10 cellular contexts compared by ENCODE assay signal in genomic region chr12:103268831-103269514, GRCh38.
A peak's percentile ranks its signal among the peaks of the same experiment; 100 is the strongest.
DNase-seq lines count a peak whose midpoint lies in the region; ATAC-seq and TF ChIP-seq lines count a peak whose summit lies in the region.
"Had no signal": no experiment of that assay in that cellular context is flagged by ENCODE, and none has a peak within 500 bp of the region (broad histone marks: within the 10 kb centered on the region; RNA-seq: fewer than 3 reads in every experiment).

No MANE protein-coding gene starts in this region.

- no peaks in the 10 kb centered on the region for H3K36me3 Mint-ChIP-seq in natural killer cell treated with Interleukin-12 subunit alpha and Interleukin-12 subunit beta and Interleukin-15 and Interleukin-18, amount 100 ng/mL, for 72 hours
- no peaks in the 10 kb centered on the region for H3K36me3 Mint-ChIP-seq in natural killer cell
- H3K36me3 Mint-ChIP-seq in type B pancreatic cell: no peaks in the 10 kb centered on the region

- no peaks in the 10 kb centered on the region for H3K27me3 Mint-ChIP-seq in natural killer cell treated with Interleukin-12 subunit alpha and Interleukin-12 subunit beta and Interleukin-15 and Interleukin-18, amount 100 ng/mL, for 72 hours
- H3K27me3 Mint-ChIP-seq in natural killer cell (ENCODE audit: low read depth in 2 of 2) (no peaks in the 10 kb centered on the region), type B pancreatic cell (peaks cover 22% of the 10 kb centered on the region)

- H3K9me3 Mint-ChIP-seq in natural killer cell treated with Interleukin-12 subunit alpha and Interleukin-12 subunit beta and Interleukin-15 and Interleukin-18, amount 100 ng/mL, for 72 hours: peaks cover 10% of the 10 kb centered on the region
- H3K9me3 Mint-ChIP-seq in natural killer cell (peaks cover 3 to 5% of the 10 kb centered on the region in 2 donors), type B pancreatic cell (no peaks in the 10 kb centered on the region)

- ATAC-seq in natural killer cell treated with Interleukin-12 subunit alpha and Interleukin-12 subunit beta and Interleukin-15 and Interleukin-18, amount 100 ng/mL, for 72 hours: peak in 1 of 2 donors; percentile 38
- ATAC-seq in natural killer cell (no peak), HG03571 (IDR thresholded peaks at IDR 0.05; ENCODE audit: unreplicated experiment) (no peak)

- no peak overlapping the region for H3K27ac Mint-ChIP-seq in natural killer cell treated with Interleukin-12 subunit alpha and Interleukin-12 subunit beta and Interleukin-15 and Interleukin-18, amount 100 ng/mL, for 72 hours
- H3K27ac Mint-ChIP-seq in natural killer cell: no peak overlapping the region
- peak overlapping the region; percentile 9 for H3K27ac Mint-ChIP-seq in type B pancreatic cell

- no peak for TF ChIP-seq CTCF in natural killer cell (IDR thresholded peaks at IDR 0.05)
- no peak for TF ChIP-seq CTCF in type B pancreatic cell (conservative IDR thresholded peaks at IDR 0.05)
- no peak for TF ChIP-seq CTCF in GM20000 (IDR thresholded peaks at IDR 0.05; ENCODE audit: extremely low read depth, missing control alignments)

- peaks cover 0 to 5% of the 10 kb centered on the region in 2 donors for H3K4me1 Mint-ChIP-seq in natural killer cell treated with Interleukin-12 subunit alpha and Interleukin-12 subunit beta and Interleukin-15 and Interleukin-18, amount 100 ng/mL, for 72 hours (ENCODE audit: low read depth in 2 of 2)
- H3K4me1 Mint-ChIP-seq in natural killer cell (no peaks in the 10 kb centered on the region), type B pancreatic cell (ENCODE audit: unreplicated experiment) (peaks cover 14% of the 10 kb centered on the region)

- H3K4me3 Mint-ChIP-seq in natural killer cell treated with Interleukin-12 subunit alpha and Interleukin-12 subunit beta and Interleukin-15 and Interleukin-18, amount 100 ng/mL, for 72 hours: peak overlapping the region; percentile 7
- H3K4me3 Mint-ChIP-seq in natural killer cell: no peak overlapping the region
- no peak overlapping the region for H3K4me3 Mint-ChIP-seq in type B pancreatic cell

- intact Hi-C loops in natural killer cell (cut with micrococcal nuclease): no loop called here

- DNase-seq in natural killer cell treated with Interleukin-12 subunit alpha and Interleukin-12 subunit beta and Interleukin-15 and Interleukin-18, amount 100 ng/mL, for 72 hours (ENCODE audit: low spot score): no peak
- DNase-seq in natural killer cell: no peak
- DNase-seq in NCI-H2081 (lab: John Stamatoyannopoulos, UW): peak; percentile 76 to 94
- peak; percentile 95 to 99 for DNase-seq in SHP77 (lab: John Stamatoyannopoulos, UW)
- DNase-seq in type B pancreatic cell (ENCODE audit: extremely low spot score, unreplicated experiment): no peak
- DNase-seq in GM20000 (ENCODE audit: low spot score): no peak
- DNase-seq in activated effector memory CD4-positive, alpha-beta T cell treated with Interleukin-2 at 50 U/mL for 16 hours: no peak
- DNase-seq: activated CD4-positive, CD25-positive, alpha-beta regulatory T cell treated with anti-CD3 and anti-CD28 coated beads, Interleukin-2, amount 50 U/mL, for 72 hours; activated gamma-delta T cell treated with Interleukin-2 at 50 U/mL for 16 hours had no signal

Comparison
In these comparisons a context has a peak if more than half of its experiments do, and no peak if none do; other contexts are left out.
1. DNase-seq: peak in NCI-H2081 (2 of 2) and SHP77 (2 of 2); none in natural killer cell treated with Interleukin-12 subunit alpha and Interleukin-12 subunit beta and Interleukin-15 and Interleukin-18, amount 100 ng/mL, for 72 hours (single experiment), natural killer cell (single experiment), type B pancreatic cell (single experiment), GM20000 (single experiment) and activated effector memory CD4-positive, alpha-beta T cell treated with Interleukin-2 at 50 U/mL for 16 hours (single experiment).